ENCODE assay signal across 24 cellular contexts in genomic region chr11:24556693-24557092, GRCh38. TPM values are rescaled to one million over a fixed set of nuclear protein-coding genes. Genes with fewer than 3 reads are reported as not detected.
"Had no signal": no experiment of that assay in that cellular context is flagged by ENCODE, and none has a peak within 500 bp of the region (broad histone marks: within the 10 kb centered on the region; RNA-seq: fewer than 3 reads in every experiment).

No MANE protein-coding gene starts in this region.

- H3K4me2 ChIP-seq: neural progenitor cell had no signal

- H3K36me3 ChIP-seq: cardiac muscle cell, gastroesophageal sphincter, left ventricle myocardium inferior, neural progenitor cell, tibial artery had no signal

- ATAC-seq: activated CD8-positive, alpha-beta T cell treated with anti-CD3 and anti-CD28 coated beads, Interleukin-2, amount 10 ng/mL, durations not matched to agents 7 days and 5 days; body of pancreas; gastroesophageal sphincter; naive thymus-derived CD8-positive, alpha-beta T cell; sciatic nerve; stimulated activated effector memory CD8-positive, alpha-beta T cell treated with anti-CD3 and anti-CD28 coated beads, Interleukin-12 subunit alpha, Interleukin-12 subunit beta, amount 100 ng/mL, for 72 hours; stimulated activated naive CD8-positive, alpha-beta T cell treated with anti-CD3 and anti-CD28 coated beads, Interleukin-15, amount 100 ng/mL, for 72 hours had no signal

- H2AFZ ChIP-seq: neural progenitor cell had no signal

- H3K9me3 ChIP-seq: body of pancreas, gastroesophageal sphincter, left ventricle myocardium inferior, tibial artery had no signal

- H3K27me3 ChIP-seq: body of pancreas, cardiac muscle cell, gastroesophageal sphincter, neural progenitor cell, tibial artery had no signal

- H3K9ac ChIP-seq: neural progenitor cell had no signal

- H3K4me3 ChIP-seq: body of pancreas, cardiac muscle cell, gastroesophageal sphincter, left ventricle myocardium inferior, neural progenitor cell, tibial artery had no signal

- H3K27ac ChIP-seq: body of pancreas, cardiac muscle cell, epithelial cell of prostate, gastroesophageal sphincter, left ventricle myocardium inferior, neural progenitor cell, tibial artery had no signal

- DNase-seq: activated CD4-positive, alpha-beta T cell treated with anti-CD3 and anti-CD28 coated beads for 1 hour; activated CD4-positive, alpha-beta T cell treated with anti-CD3 and anti-CD28 coated beads, Interleukin-2, amount 50 U/mL, for 1 hour; activated CD8-positive, alpha-beta T cell treated with anti-CD3 and anti-CD28 coated beads, Interleukin-2, amount 10 ng/mL, durations not matched to agents 7 days and 5 days; activated gamma-delta T cell; anterior cingulate cortex; body of pancreas; head of caudate nucleus; hypothalamus; left ventricle myocardium inferior; mammary epithelial cell; naive thymus-derived CD8-positive, alpha-beta T cell; small intestine; stimulated activated CD4-positive, alpha-beta T cell treated with anti-CD3 and anti-CD28 coated beads, Interleukin-2, amount 100 ng/mL, for 24 hours; stimulated activated naive CD8-positive, alpha-beta T cell treated with anti-CD3 and anti-CD28 coated beads, Interleukin-15, amount 100 ng/mL, for 72 hours; tibial artery had no signal

RNA-seq across cellular contexts. Expression of gene LUZP2, which starts 59.8 kb away (rescaled TPM):
- total RNA-seq: activated CD8-positive, alpha-beta T cell treated with anti-CD3 and anti-CD28 coated beads, Interleukin-2, amount 10 ng/mL, durations not matched to agents 7 days and 5 days; activated T-helper 1 cell treated with anti-CD3 and anti-CD28 coated beads, Interleukin-12 subunit alpha, Interleukin-12 subunit beta, Interleukin-2, Interleukin-4 antibody, amounts not matched to agents 30 ng/mL and 10 ng/mL and 1 ng/mL, durations not matched to agents 14 hours and 24 hours and 36 hours; cardiac muscle cell; left ventricle myocardium inferior; naive thymus-derived CD8-positive, alpha-beta T cell; osteoblast; renal cortical epithelial cell had no signal
